Comparison of ENCODE assay signal across 8 cellular contexts in genomic region chr1:26696645-26697440, GRCh38. TPM values are rescaled to one million over a fixed set of nuclear protein-coding genes. Genes with fewer than 3 reads are reported as not detected.
DNase-seq lines count a peak whose midpoint lies in the region; ATAC-seq, FAIRE-seq and TF ChIP-seq lines count a peak whose summit lies in the region.

No MANE protein-coding gene starts in this region.

- no peaks in the 10 kb centered on the region for H3K36me3 Mint-ChIP-seq in nephron (ENCODE audit: low read depth)

- BruUV-seq in IMR-90 (replicated peaks; lab: Mats Ljungman, UMichigan) (no TSS peak), endothelial cell of umbilical vein (replicated peaks; lab: Mats Ljungman, UMichigan) (no TSS peak)

- H2AFZ ChIP-seq in IMR-90 (replicated peaks; ENCODE audit: low read length, poor library complexity) (peak overlapping the region; percentile 25), endothelial cell of umbilical vein (ENCODE audit: low read depth, low read length) (no peak overlapping the region)

- H3K4me3 ChIP-seq in BJ (ENCODE audit: low read depth, low read length) (peak overlapping the region; percentile 67), IMR-90 (ENCODE audit: insufficient read depth, low read depth, low read length) (peak overlapping the region; percentile 89), endothelial cell of umbilical vein (replicated peaks in 1 of 3; ENCODE audit: insufficient read depth in 1 of 3, low read depth in 1 of 3, low read length in 3 of 3) (peak overlapping the region; percentile 56 to 83 (median 81)), stomach smooth muscle (ENCODE audit: low read length in 2 of 2) (peak overlapping the region; percentile 37 to 82)

- H3K4me1 ChIP-seq in IMR-90 (ENCODE audit: control insufficient read depth, insufficient read depth, low read length) (peaks cover 24% of the 10 kb centered on the region), endothelial cell of umbilical vein (ENCODE audit: control insufficient read depth, extremely low read depth, insufficient read depth, low read length) (peaks cover 63% of the 10 kb centered on the region), stomach smooth muscle (ENCODE audit: control insufficient read depth, insufficient read depth, low read length) (peaks cover 51% of the 10 kb centered on the region)

- H3K56ac ChIP-seq in IMR-90 (ENCODE audit: extremely low read depth, insufficient read depth, low read length), result peak overlapping the region; percentile 32; the same call in 1 of the 2 replicates

- dilution Hi-C loops in IMR-90 (cut with HindIII; ENCODE audit: low sequenced_read_pairs, unreplicated experiment) (no loop called here), endothelial cell of umbilical vein (cut with MboI; ENCODE audit: extremely low pct_ligation_motif_present, low sequenced_read_pairs) (no loop called here)

- H3K9me3 ChIP-seq in IMR-90 (ENCODE audit: control insufficient read depth, insufficient read depth, low read length), result no peaks in the 10 kb centered on the region
- H3K9me3 ChIP-seq in endothelial cell of umbilical vein (replicated peaks; ENCODE audit: control insufficient read depth, insufficient read depth, low read length), result no peaks in the 10 kb centered on the region
- no peaks in the 10 kb centered on the region for H3K9me3 ChIP-seq in stomach smooth muscle (ENCODE audit: control insufficient read depth in 2 of 2, low read length in 2 of 2)

- H3K4ac ChIP-seq in IMR-90 (ENCODE audit: low read depth, low read length), result peak overlapping the region; percentile 12; the same call in 1 of the 2 replicates

- peak overlapping the region; percentile 15; the same call in 1 of the 2 replicates for H3K14ac ChIP-seq in IMR-90 (replicated peaks; ENCODE audit: low read depth, low read length)

- intact Hi-C loops in IMR-90 (cut with micrococcal nuclease) (loop anchor here (5.0 to 10.0 kb wide), 2 partner anchors 95 to 168 kb away; partner anchors contain the start of gene SFN), endothelial cell of umbilical vein (cut with micrococcal nuclease) (loop anchor here (5.0 to 10.0 kb wide), 2 partner anchors 170 to 1858 kb away; partner anchors contain the start of gene TRNAU1AP)

- H4K8ac ChIP-seq in IMR-90 (ENCODE audit: low read depth in 2 of 2, low read length in 2 of 2), result no peak overlapping the region

- no peaks in the 10 kb centered on the region for H3K27me3 Mint-ChIP-seq in nephron (ENCODE audit: low read depth)

- no peak for TF ChIP-seq POLR2A in IMR-90 (IDR thresholded peaks at IDR 0.05; ENCODE audit: low read depth, low read length)
- no peak for TF ChIP-seq POLR2A in endothelial cell of umbilical vein (IDR thresholded peaks at IDR 0.05; ENCODE audit: low read depth, low read length)

- in situ Hi-C loops in IMR-90 (cut with MboI; ENCODE audit: low sequenced_read_pairs), result no loop called here

- POLR2A ChIA-PET in BJ (lab: Charles Lee), result interaction anchor here (1.2 kb wide), 1 partner anchor 92 kb away, joined by 4 read pairs; no protein-coding TSS in a partner anchor
- POLR2A ChIA-PET in IMR-90 (lab: Charles Lee; ENCODE audit: unreplicated experiment), result interaction anchor here (0.5 kb wide), 1 partner anchor 107 kb away, joined by 3 read pairs; no protein-coding TSS in a partner anchor
- POLR2A ChIA-PET in endothelial cell of umbilical vein (lab: Charles Lee), result interaction anchor here (0.6 to 2.9 kb wide), 3 partner anchors 9 to 31 kb away, joined by 4 to 17 read pairs (median 4); no protein-coding TSS in a partner anchor

- H4K20me1 ChIP-seq in IMR-90 (ENCODE audit: insufficient read depth, low read length) (peaks cover 43% of the 10 kb centered on the region), endothelial cell of umbilical vein (replicated peaks; ENCODE audit: control insufficient read depth, extremely low read depth, insufficient read depth, low read length) (peaks cover 18% of the 10 kb centered on the region)

- H3K9ac ChIP-seq in IMR-90 (ENCODE audit: low read depth, low read length), result peak overlapping the region; percentile 69
- peak overlapping the region; percentile 88 for H3K9ac ChIP-seq in endothelial cell of umbilical vein (replicated peaks; ENCODE audit: extremely low read depth, insufficient read depth, low read length)
- peak overlapping the region; percentile 69 to 72 for H3K9ac ChIP-seq in stomach smooth muscle (ENCODE audit: low read length in 2 of 2)

- DNase-seq in BJ (ENCODE audit: low read depth) (no peak), IMR-90 (no peak), endothelial cell of umbilical vein (ENCODE audit: low read depth, low spot score) (no peak), NCI-H187 treated with DMSO at 0.1 percent for 48 hours (lab: John Stamatoyannopoulos, UW) (no peak)
- DNase-seq in activated CD8-positive, alpha-beta memory T cell treated with anti-CD3 and anti-CD28 coated beads for 4 hours (ENCODE audit: low read depth in 2 of 2), result peak; percentile 71 to 79

- 0% methylated on average over 34 of the region's 100 CpGs; no CpG with 5 or more reads in 1 of the 2 experiments for WGBS in IMR-90 (ENCODE audit: extremely low coverage in 2 of 2, insufficient read length in 1 of 2), 2 experiments

- peak overlapping the region; percentile 46 to 67 (median 63) for H3K4me3 Mint-ChIP-seq in nephron

- no peak overlapping the region for H4K5ac ChIP-seq in IMR-90 (ENCODE audit: low read depth, low read length)

- TF ChIP-seq RAD21 in IMR-90 (IDR thresholded peaks at IDR 0.05; ENCODE audit: low read length), result no peak

- peaks cover 16% of the 10 kb centered on the region for H3K9me1 ChIP-seq in IMR-90 (ENCODE audit: insufficient read depth, low read length)
- no peaks in the 10 kb centered on the region for H3K9me1 ChIP-seq in endothelial cell of umbilical vein (replicated peaks; ENCODE audit: control insufficient read depth, extremely low read depth, insufficient read depth, low read length)

- peak overlapping the region; percentile 90 for H2AK9ac ChIP-seq in IMR-90 (replicated peaks; ENCODE audit: low read depth, low read length, poor library complexity)

- TF ChIP-seq CTCF in BJ (IDR thresholded peaks at IDR 0.05; ENCODE audit: insufficient read depth, low read depth, low read length), result no peak
- TF ChIP-seq CTCF in IMR-90 (conservative IDR thresholded peaks at IDR 0.05; ENCODE audit: low read depth, low read length), result no peak
- TF ChIP-seq CTCF in endothelial cell of umbilical vein (IDR thresholded peaks at IDR 0.05; ENCODE audit: extremely low read depth in 1 of 2, insufficient read depth in 1 of 2, low read depth in 1 of 2, low read length in 2 of 2), result no peak
- no peak for TF ChIP-seq CTCF in nephron (IDR thresholded peaks at IDR 0.05; ENCODE audit: unreplicated experiment in 3 of 3)

- H2BK20ac ChIP-seq in IMR-90 (ENCODE audit: low read depth, low read length), result no peak overlapping the region

- H3K79me1 ChIP-seq in IMR-90 (ENCODE audit: low read depth in 1 of 2, low read length in 2 of 2), result peaks cover 7 to 41% of the 10 kb centered on the region in 2 experiments; a peak in 3 of 4 replicates

- H3K36me3 ChIP-seq in BJ (ENCODE audit: control insufficient read depth, insufficient read depth, low read length) (no peaks in the 10 kb centered on the region), IMR-90 (ENCODE audit: control insufficient read depth, insufficient read depth, low read length) (no peaks in the 10 kb centered on the region), endothelial cell of umbilical vein (ENCODE audit: control insufficient read depth in 2 of 2, extremely low read depth in 1 of 2, insufficient read depth in 2 of 2, low read length in 2 of 2) (no peaks in the 10 kb centered on the region), stomach smooth muscle (ENCODE audit: control insufficient read depth in 2 of 2, insufficient read depth in 2 of 2, low read length in 2 of 2) (no peaks in the 10 kb centered on the region)

- H2BK15ac ChIP-seq in IMR-90 (ENCODE audit: low read depth, low read length), result no peak overlapping the region

- FAIRE-seq in endothelial cell of umbilical vein (lab: Jason Lieb, UNC), result no peak

- CTCF ChIA-PET in BJ (lab: Yijun Ruan, JAX) (interaction anchor here (0.7 to 3.2 kb wide), 5 partner anchors 65 to 95 kb away, joined by 3 to 15 read pairs (median 3); no protein-coding TSS in a partner anchor), IMR-90 (lab: Yijun Ruan, JAX) (interaction anchor here (1.8 kb wide), 1 partner anchor 92 kb away, joined by 5 read pairs; no protein-coding TSS in a partner anchor), endothelial cell of umbilical vein (lab: Charles Lee) (interaction anchor here (0.8 to 9.3 kb wide), 9 partner anchors 19 to 95 kb away, joined by 3 to 81 read pairs (median 5); partner anchors contain the start of gene PIGV)

- H3K79me2 ChIP-seq in endothelial cell of umbilical vein (ENCODE audit: control insufficient read depth, insufficient read depth, low read length), result peaks cover 56% of the 10 kb centered on the region

- H2AK5ac ChIP-seq in IMR-90 (ENCODE audit: low read depth, low read length), result no peak overlapping the region

- H3K27me3 ChIP-seq in BJ (ENCODE audit: control insufficient read depth, insufficient read depth, low read length), result no peaks in the 10 kb centered on the region
- H3K27me3 ChIP-seq in IMR-90 (ENCODE audit: control insufficient read depth, insufficient read depth, low read length), result no peaks in the 10 kb centered on the region
- no peaks in the 10 kb centered on the region for H3K27me3 ChIP-seq in endothelial cell of umbilical vein (ENCODE audit: control insufficient read depth in 2 of 2, insufficient read depth in 2 of 2, low read length in 2 of 2)
- no peaks in the 10 kb centered on the region for H3K27me3 ChIP-seq in stomach smooth muscle (ENCODE audit: control insufficient read depth in 1 of 2, insufficient read depth in 2 of 2, low read length in 2 of 2)

- no peak overlapping the region for H3K27ac Mint-ChIP-seq in nephron

- ATAC-seq in IMR-90 (ENCODE audit: low read depth) (no peak), HG02981 (IDR thresholded peaks at IDR 0.05; ENCODE audit: unreplicated experiment) (no peak)

- H3K9me3 Mint-ChIP-seq in nephron, result no peaks in the 10 kb centered on the region

- peaks cover 31% of the 10 kb centered on the region for H3K4me1 Mint-ChIP-seq in nephron

- H2BK120ac ChIP-seq in IMR-90 (ENCODE audit: low read depth, low read length), result no peak overlapping the region

- H3K27ac ChIP-seq in IMR-90 (ENCODE audit: insufficient read depth, low read length) (peak overlapping the region; percentile 88), endothelial cell of umbilical vein (ENCODE audit: insufficient read depth, low read depth, low read length) (peak overlapping the region; percentile 74), stomach smooth muscle (ENCODE audit: low read length) (peak overlapping the region; percentile 77)

- no peak overlapping the region for H4K91ac ChIP-seq in IMR-90 (ENCODE audit: insufficient read depth, low read depth, low read length)

- peak overlapping the region; percentile 82 for H2BK5ac ChIP-seq in IMR-90 (ENCODE audit: low read depth, low read length, poor library complexity, severe bottlenecking)

- H3K4me2 ChIP-seq in IMR-90 (ENCODE audit: low read depth, low read length), result no peak overlapping the region
- H3K4me2 ChIP-seq in endothelial cell of umbilical vein (ENCODE audit: insufficient read depth, low read length), result no peak overlapping the region

- no peak overlapping the region for H3K18ac ChIP-seq in IMR-90 (ENCODE audit: low read depth, low read length)

- no peak overlapping the region for H3K23ac ChIP-seq in IMR-90 (ENCODE audit: low read depth, low read length)

RNA-seq across cellular contexts. Expression of gene ARID1A, which starts 1.0 kb away (rescaled TPM):
- polyA plus RNA-seq in BJ (2011; rRNA removed) (9.3 and 16.0 TPM in 2 replicates), IMR-90 (2012; rRNA removed) (39.4 and 40.7 TPM in 2 replicates), endothelial cell of umbilical vein (36.9 and 39.0 TPM in 2 replicates)
- 28.5 and 50.6 TPM in 2 replicates for polyA minus RNA-seq in BJ (2011; rRNA and poly(A)+ RNA removed)
- total RNA-seq in IMR-90 (2012; rRNA removed) (14.0 and 16.7 TPM in 2 replicates), endothelial cell of umbilical vein (67.0 and 77.2 TPM in 2 replicates)
- 21.1 and 38.8 TPM in 2 replicates for polyA plus RNA-seq in IMR-90 (2012; cell fraction: cytosol; rRNA removed)
- 89.6 and 144 TPM in 2 replicates for polyA plus RNA-seq in IMR-90 (2012; cell fraction: nucleus; rRNA removed; ENCODE audit: low replicate concordance)
- polyA plus RNA-seq in endothelial cell of umbilical vein (2011; cell fraction: cytosol; rRNA removed), result 33.9 and 37.5 TPM in 2 replicates
- 69.0 and 81.0 TPM in 2 replicates for polyA plus RNA-seq in endothelial cell of umbilical vein (2011; cell fraction: nucleus; rRNA removed)
- polyA plus RNA-seq in endothelial cell of umbilical vein (2012), result 30.6 and 34.7 TPM in 2 replicates
- 57.2 and 66.1 TPM in 2 replicates for polyA minus RNA-seq in endothelial cell of umbilical vein
- polyA minus RNA-seq in endothelial cell of umbilical vein (2011; cell fraction: cytosol; rRNA and poly(A)+ RNA removed), result 22.1 TPM
- polyA minus RNA-seq in endothelial cell of umbilical vein (2011; cell fraction: nucleus; rRNA and poly(A)+ RNA removed), result 54.8 and 54.9 TPM in 2 replicates

Comparison
In these comparisons a context has a peak if more than half of its experiments do, and no peak if none do; other contexts are left out.
1. DNase-seq: peak in activated CD8-positive, alpha-beta memory T cell treated with anti-CD3 and anti-CD28 coated beads for 4 hours (2 of 2); none in BJ (single experiment), IMR-90 (single experiment), endothelial cell of umbilical vein (single experiment) and NCI-H187 treated with DMSO at 0.1 percent for 48 hours (single experiment).
2. Peak in every context shown above with its lines, with median percentiles within 50 percentile points of each other: H3K4me3 ChIP-seq, H3K27ac ChIP-seq and H3K9ac ChIP-seq.